1 cellular context compared by ENCODE assay signal in the genomic region with DNA sequence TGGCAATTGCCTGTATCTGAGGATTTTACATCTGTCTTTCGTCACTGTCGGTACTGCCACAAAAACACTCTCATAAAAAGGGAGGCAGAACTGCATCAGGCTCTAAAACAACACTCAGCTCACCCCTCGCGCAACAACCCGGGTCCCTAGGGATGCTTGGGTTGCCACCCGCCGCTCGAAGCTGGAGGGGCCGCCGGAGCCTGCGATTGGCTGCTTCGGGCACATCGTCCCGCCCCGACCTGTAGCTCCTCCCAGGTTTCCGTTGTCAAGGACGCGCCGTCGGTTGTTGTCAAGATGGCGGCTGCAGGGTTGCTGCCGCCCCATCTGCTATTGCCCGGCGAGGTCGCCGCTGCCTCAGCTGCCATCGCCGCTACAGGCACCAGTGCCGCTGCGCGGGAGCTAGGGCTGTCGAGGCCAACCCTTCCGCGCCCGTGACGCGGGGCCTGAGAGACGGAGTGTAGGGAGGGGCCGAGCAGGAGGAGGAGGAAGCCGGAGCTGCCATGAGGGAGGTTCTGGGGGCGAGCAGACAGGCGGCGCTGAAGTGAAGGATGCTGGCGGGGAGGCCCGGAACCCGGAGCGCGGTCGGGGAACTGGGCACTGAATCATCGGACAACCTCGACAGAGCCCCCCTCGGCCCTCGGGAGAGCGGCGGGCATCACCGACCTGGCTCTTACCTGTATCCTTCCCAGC.
TF ChIP-seq lines count a peak whose summit lies in the region.

A gene with protein sequence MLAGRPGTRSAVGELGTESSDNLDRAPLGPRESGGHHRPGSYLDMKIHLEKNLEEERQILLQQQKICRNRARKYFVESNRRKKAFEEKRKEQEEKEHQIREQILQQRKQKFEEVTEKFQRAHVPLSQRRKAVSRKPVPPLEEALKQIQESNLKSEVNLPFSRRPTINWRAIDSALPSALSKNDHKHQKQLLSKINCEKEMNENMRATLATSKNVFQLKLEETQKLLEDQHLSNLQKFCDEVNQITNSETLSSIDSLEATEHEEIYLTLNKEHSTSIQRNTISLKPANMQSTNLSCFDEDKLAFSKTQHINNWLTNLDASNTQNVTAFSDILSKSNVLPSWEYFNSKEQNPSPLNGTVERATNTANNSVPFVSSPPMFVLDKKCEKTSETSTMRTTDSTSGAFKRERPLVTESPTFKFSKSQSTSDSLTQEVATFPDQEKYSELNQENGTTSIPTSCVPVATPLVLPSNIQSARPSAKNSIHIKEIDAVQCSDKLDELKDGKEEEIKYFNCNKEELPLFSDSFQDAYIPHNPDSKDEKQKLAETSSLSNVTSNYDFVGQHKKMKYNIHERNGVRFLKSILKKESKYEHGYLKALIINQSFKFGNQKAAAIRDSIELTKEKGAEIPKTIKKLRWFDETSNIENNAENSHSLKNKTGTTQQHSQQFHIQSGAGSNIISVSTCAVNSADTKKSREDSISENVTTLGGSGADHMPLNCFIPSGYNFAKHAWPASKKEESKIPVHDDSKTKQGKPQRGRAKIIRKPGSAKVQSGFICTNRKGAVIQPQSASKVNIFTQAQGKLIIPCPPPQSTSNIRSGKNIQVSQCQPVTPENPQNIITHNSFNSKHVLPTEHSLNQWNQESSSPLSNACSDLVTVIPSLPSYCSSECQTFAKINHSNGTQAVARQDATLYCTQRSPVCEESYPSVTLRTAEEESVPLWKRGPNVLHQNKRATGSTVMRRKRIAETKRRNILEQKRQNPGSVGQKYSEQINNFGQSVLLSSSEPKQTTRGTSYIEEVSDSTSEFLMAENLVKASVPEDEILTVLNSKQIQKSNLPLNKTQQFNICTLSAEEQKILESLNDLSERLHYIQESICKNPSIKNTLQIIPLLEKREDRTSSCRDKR (plus strand): TSS at position 274 of the 690 bp plus-strand sequence. CDS start 275 bp downstream, at position 549.

TF ChIP-seq in GM23338, 12 proteins besides CTCF, POLR2A, EP300 and RAD21 (continued from another document):
- peak; percentile 82 for TF ChIP-seq CREB1 (CRISPR knock-in tag; IDR thresholded peaks at IDR 0.05; ENCODE audit: low read depth)
- peak; percentile 50; the same call in 1 of the 2 replicates for TF ChIP-seq POLR2AphosphoS5 (IDR thresholded peaks at IDR 0.05; ENCODE audit: low read depth)
- no peak for TF ChIP-seq EZH2phosphoT487 (IDR thresholded peaks at IDR 0.05; ENCODE audit: unreplicated experiment)
- TF ChIP-seq STAT1 (IDR thresholded peaks at IDR 0.05; ENCODE audit: unreplicated experiment): no peak
- no peak for TF ChIP-seq EZH2 (IDR thresholded peaks at IDR 0.05; ENCODE audit: low read depth, unreplicated experiment)
